Comparison of ENCODE assay signal across 18 cellular contexts in genomic region chr10:33945051-33945450, GRCh38.
DNase-seq lines count a peak whose midpoint lies in the region; ATAC-seq, FAIRE-seq and TF ChIP-seq lines count a peak whose summit lies in the region.
"Had no signal": no experiment of that assay in that cellular context is flagged by ENCODE, and none has a peak within 500 bp of the region (broad histone marks: within the 10 kb centered on the region; RNA-seq: fewer than 3 reads in every experiment).

No MANE protein-coding gene starts in this region.

- TF ChIP-seq CTCF in bronchial epithelial cell (IDR thresholded peaks at IDR 0.05; ENCODE audit: insufficient read depth, low read length, severe bottlenecking): no peak

- peak; percentile 33 for DNase-seq in DMS53 treated with DMSO at 0.1 percent for 48 hours (lab: John Stamatoyannopoulos, UW; ENCODE audit: unreplicated experiment)
- peak; percentile 10 for DNase-seq in NCI-H774 (lab: John Stamatoyannopoulos, UW)
- peak; percentile 64 for DNase-seq in bronchial epithelial cell (ENCODE audit: low read depth)
- peak; percentile 3 for DNase-seq in kidney tubule cell (ENCODE audit: low spot score)
- no peak for DNase-seq in activated CD4-positive, alpha-beta T cell treated with anti-CD3 and anti-CD28 coated beads for 48 hours
- DNase-seq in NCI-H2196 (lab: John Stamatoyannopoulos, UW; ENCODE audit: unreplicated experiment): no peak
- DNase-seq: AML-193; Caco-2; CD4-positive, alpha-beta T cell; DMS79 treated with DMSO at 0.1 percent for 48 hours; GF-D8; GOT3; H7; HFFc6 had no signal

- no peaks in the 10 kb centered on the region for H3K36me3 ChIP-seq in bronchial epithelial cell (ENCODE audit: control insufficient read depth, insufficient read depth, low read length)

- no peak for FAIRE-seq in bronchial epithelial cell (lab: Jason Lieb, UNC)
- FAIRE-seq: A549, D721Med had no signal

- no peak for ATAC-seq in GM18858 (IDR thresholded peaks at IDR 0.05; ENCODE audit: unreplicated experiment)
- ATAC-seq: A549, HCT116 had no signal

- H3K27me3 ChIP-seq in bronchial epithelial cell (ENCODE audit: control insufficient read depth, insufficient read depth, low read length): no peaks in the 10 kb centered on the region

- H3K4me3 ChIP-seq in bronchial epithelial cell (ENCODE audit: low read depth, low read length): no peak overlapping the region
- H3K4me3 ChIP-seq: A549 had no signal

Comparison
In these comparisons a context has a peak if more than half of its experiments do, and no peak if none do; other contexts are left out.
1. DNase-seq: peak in DMS53 treated with DMSO at 0.1 percent for 48 hours (single experiment), NCI-H774 (single experiment), bronchial epithelial cell (single experiment) and kidney tubule cell (single experiment); none in activated CD4-positive, alpha-beta T cell treated with anti-CD3 and anti-CD28 coated beads for 48 hours (single experiment) and NCI-H2196 (single experiment).